In the genomic region with DNA sequence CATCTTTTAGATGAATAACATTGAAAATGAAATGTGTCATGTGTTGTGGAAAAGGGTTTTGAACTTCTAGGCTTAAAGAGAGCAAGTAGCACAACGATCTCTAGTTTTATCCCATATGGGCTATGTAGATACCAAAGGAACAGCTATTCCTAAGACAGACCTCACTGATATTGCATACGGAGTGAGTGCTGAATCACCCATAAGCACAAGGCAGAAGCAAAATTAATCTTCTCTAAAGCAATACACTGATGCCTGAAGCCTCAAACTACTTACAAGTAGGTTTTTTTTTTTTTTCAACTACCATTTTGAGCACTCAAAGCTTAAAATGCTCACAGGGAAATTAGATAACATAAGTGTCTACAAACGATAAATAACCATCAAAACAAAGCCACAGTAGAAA, we compare ENCODE assay signal across 30 cellular contexts. TPM values are rescaled to one million over a fixed set of nuclear protein-coding genes. Genes with fewer than 3 reads are reported as not detected.
"Had no signal": no experiment of that assay in that cellular context is flagged by ENCODE, and none has a peak within 500 bp of the region (broad histone marks: within the 10 kb centered on the region; RNA-seq: fewer than 3 reads in every experiment).

No MANE protein-coding gene starts in this region.

- H3K27ac Mint-ChIP-seq: mesothelial cell of epicardium; naive B cell; natural killer cell treated with Interleukin-12 subunit alpha and Interleukin-12 subunit beta and Interleukin-15 and Interleukin-18, amount 100 ng/mL, for 72 hours; progenitor cell of endocrine pancreas; stimulated activated effector memory CD8-positive, alpha-beta T cell treated with anti-CD3 and anti-CD28 coated beads, Interleukin-12 subunit alpha, Interleukin-12 subunit beta, amount 100 ng/mL, for 72 hours; type B pancreatic cell had no signal

- H2AFZ ChIP-seq: hepatocyte had no signal

- H3K4me3 Mint-ChIP-seq: mesothelial cell of epicardium; naive B cell; natural killer cell treated with Interleukin-12 subunit alpha and Interleukin-12 subunit beta and Interleukin-15 and Interleukin-18, amount 100 ng/mL, for 72 hours; neural crest cell; stimulated activated effector memory CD8-positive, alpha-beta T cell treated with anti-CD3 and anti-CD28 coated beads, Interleukin-12 subunit alpha, Interleukin-12 subunit beta, amount 100 ng/mL, for 72 hours; type B pancreatic cell had no signal

- H3K27me3 ChIP-seq: dorsolateral prefrontal cortex, foreskin keratinocyte, right lobe of liver, testis had no signal

- H3K36me3 ChIP-seq: esophagus muscularis mucosa, gastroesophageal sphincter, heart left ventricle, neutrophil, pancreas, right lobe of liver, tibial artery had no signal

- DNase-seq: dorsolateral prefrontal cortex; effector CD4-positive, alpha-beta T cell; foreskin keratinocyte; heart left ventricle; kidney; mesenchymal stem cell; mucosa of descending colon; naive B cell; pancreas; right lobe of liver; small intestine; stimulated activated CD4-positive, alpha-beta T cell treated with anti-CD3 and anti-CD28 coated beads, Interleukin-1b, Interleukin-23, amount 100 ng/mL, for 48 hours; stimulated activated CD4-positive, alpha-beta T cell treated with anti-CD3 and anti-CD28 coated beads, Interleukin-4, amount 100 ng/mL, for 24 hours; stimulated activated naive CD4-positive, alpha-beta T cell treated with Interleukin-2 at 50 U/mL for 16 hours; substantia nigra; testis; tibial artery had no signal

- H3K27me3 Mint-ChIP-seq: progenitor cell of endocrine pancreas had no signal

- H3K9me3 Mint-ChIP-seq: mesothelial cell of epicardium; naive B cell; natural killer cell treated with Interleukin-12 subunit alpha and Interleukin-12 subunit beta and Interleukin-15 and Interleukin-18, amount 100 ng/mL, for 72 hours; neural crest cell; stimulated activated effector memory CD8-positive, alpha-beta T cell treated with anti-CD3 and anti-CD28 coated beads, Interleukin-12 subunit alpha, Interleukin-12 subunit beta, amount 100 ng/mL, for 72 hours; type B pancreatic cell had no signal

- H3K27ac ChIP-seq: dorsolateral prefrontal cortex, esophagus muscularis mucosa, foreskin keratinocyte, gastroesophageal sphincter, heart left ventricle, hepatocyte, neutrophil, pancreas, right lobe of liver, testis, tibial artery had no signal

- H3K4me2 ChIP-seq: hepatocyte had no signal

- H3K36me3 Mint-ChIP-seq: mesothelial cell of epicardium; naive B cell; natural killer cell treated with Interleukin-12 subunit alpha and Interleukin-12 subunit beta and Interleukin-15 and Interleukin-18, amount 100 ng/mL, for 72 hours; stimulated activated effector memory CD8-positive, alpha-beta T cell treated with anti-CD3 and anti-CD28 coated beads, Interleukin-12 subunit alpha, Interleukin-12 subunit beta, amount 100 ng/mL, for 72 hours; type B pancreatic cell had no signal

- H3K9me3 ChIP-seq: esophagus muscularis mucosa, gastroesophageal sphincter, heart left ventricle, mucosa of descending colon, neutrophil, pancreas, right lobe of liver, testis, tibial artery had no signal

- H3K79me2 ChIP-seq: hepatocyte had no signal

- H3K4me3 ChIP-seq: dorsolateral prefrontal cortex, esophagus muscularis mucosa, gastroesophageal sphincter, heart left ventricle, hepatocyte, lung, mucosa of descending colon, pancreas, right lobe of liver, testis, tibial artery had no signal

- ATAC-seq: foreskin keratinocyte; gastroesophageal sphincter; heart left ventricle; left lobe of liver; mucosa of descending colon; natural killer cell treated with Interleukin-12 subunit alpha and Interleukin-12 subunit beta and Interleukin-15 and Interleukin-18, amount 100 ng/mL, for 72 hours; pancreas; right lobe of liver; stimulated activated effector memory CD8-positive, alpha-beta T cell treated with anti-CD3 and anti-CD28 coated beads, Interleukin-12 subunit alpha, Interleukin-12 subunit beta, amount 100 ng/mL, for 72 hours had no signal

- H3K4me1 ChIP-seq: gastroesophageal sphincter, pancreas, testis had no signal

RNA-seq across cellular contexts. Expression of a gene that starts 5.0 kb away (rescaled TPM):
- total RNA-seq: fibroblast of lung; mesothelial cell of epicardium; natural killer cell treated with Interleukin-12 subunit alpha and Interleukin-12 subunit beta and Interleukin-15 and Interleukin-18, amount 100 ng/mL, for 72 hours; neural crest cell; progenitor cell of endocrine pancreas had no signal
